ENCODE assay signal across 18 cellular contexts in genomic region chrX:111116666-111117065, GRCh38. TPM values are rescaled to one million over a fixed set of nuclear protein-coding genes. Genes with fewer than 3 reads are reported as not detected.
DNase-seq lines count a peak whose midpoint lies in the region; ATAC-seq, FAIRE-seq and TF ChIP-seq lines count a peak whose summit lies in the region.
"Had no signal": no experiment of that assay in that cellular context is flagged by ENCODE, and none has a peak within 500 bp of the region (broad histone marks: within the 10 kb centered on the region; RNA-seq: fewer than 3 reads in every experiment).

No MANE protein-coding gene starts in this region.

- no peaks in the 10 kb centered on the region for H3K36me3 Mint-ChIP-seq in activated T-helper 17 cell treated with anti-CD3 and anti-CD28 coated beads, Interleukin-2, amount 50 U/mL, for 72 hours (ENCODE audit: low read depth)

- no peak overlapping the region for H3K27ac Mint-ChIP-seq in activated T-helper 17 cell treated with anti-CD3 and anti-CD28 coated beads, Interleukin-2, amount 50 U/mL, for 72 hours
- H3K27ac Mint-ChIP-seq: CD4-positive, alpha-beta T cell; H9 had no signal

- no peak for DNase-seq in GM12891 (ENCODE audit: insufficient read length, low spot score)
- DNase-seq in NCI-H526 (lab: John Stamatoyannopoulos, UW), result peak; percentile 60 to 78
- no peak for DNase-seq in stimulated activated naive CD4-positive, alpha-beta T cell (lab: John Stamatoyannopoulos, UW)
- DNase-seq: AML-193; Caco-2; CD4-positive, alpha-beta T cell; DMS153; DMS79; GDM1; GOT3; H9 had no signal

- H3K9me3 Mint-ChIP-seq in activated T-helper 17 cell treated with anti-CD3 and anti-CD28 coated beads, Interleukin-2, amount 50 U/mL, for 72 hours, result no peaks in the 10 kb centered on the region
- H3K9me3 Mint-ChIP-seq: CD4-positive, alpha-beta T cell; H9 had no signal

- H3K27me3 Mint-ChIP-seq in activated T-helper 17 cell treated with anti-CD3 and anti-CD28 coated beads, Interleukin-2, amount 50 U/mL, for 72 hours, result no peaks in the 10 kb centered on the region
- H3K27me3 Mint-ChIP-seq: CD4-positive, alpha-beta T cell had no signal

- H3K4me3 Mint-ChIP-seq in activated T-helper 17 cell treated with anti-CD3 and anti-CD28 coated beads, Interleukin-2, amount 50 U/mL, for 72 hours, result no peak overlapping the region
- H3K4me3 Mint-ChIP-seq: CD4-positive, alpha-beta T cell; H9 had no signal

- H3K4me1 Mint-ChIP-seq in activated T-helper 17 cell treated with anti-CD3 and anti-CD28 coated beads, Interleukin-2, amount 50 U/mL, for 72 hours, result no peaks in the 10 kb centered on the region

- ATAC-seq in activated T-helper 17 cell treated with anti-CD3 and anti-CD28 coated beads, Interleukin-2, amount 50 U/mL, for 72 hours (replicated peaks), result peak; percentile 11
- ATAC-seq in GM18517 (IDR thresholded peaks at IDR 0.05; ENCODE audit: unreplicated experiment), result no peak
- ATAC-seq in GM18858 (IDR thresholded peaks at IDR 0.05; ENCODE audit: unreplicated experiment), result no peak

- FAIRE-seq in GM12891 (lab: Jason Lieb, UNC), result peak; percentile 13
- peak; percentile 9 for FAIRE-seq in islet of Langerhans (lab: Jason Lieb, UNC)
- FAIRE-seq: A204.1, D721Med had no signal

- no peak for TF ChIP-seq POLR2A in GM12891 (IDR thresholded peaks at IDR 0.05; ENCODE audit: low read depth, low read length)

TF ChIP-seq in GM12891, 5 proteins besides CTCF, POLR2A, EP300 and RAD21:
- no peak for TF ChIP-seq SPI1 (IDR thresholded peaks at IDR 0.05; ENCODE audit: low read depth, low read length)

RNA-seq across cellular contexts. Expression of gene PAK3, which starts 20.7 kb away (rescaled TPM):
- polyA plus RNA-seq in GM12891 (2012; ENCODE audit: low read depth, missing spikeins), result not detected
- total RNA-seq in activated T-helper 17 cell treated with anti-CD3 and anti-CD28 coated beads, Interleukin-2, amount 50 U/mL, for 72 hours, result 1 to 10 TPM in 1 of 2 donors, under 1 TPM in 1; 0.67 to 2.4 TPM
- total RNA-seq: Caco-2, HT1080 had no signal

Comparison
In these comparisons a context has a peak if more than half of its experiments do, and no peak if none do; other contexts are left out.
1. DNase-seq: peak in NCI-H526 (2 of 2); none in GM12891 (single experiment) and stimulated activated naive CD4-positive, alpha-beta T cell (0 of 6).